Comparison of ENCODE assay signal across 8 cellular contexts in genomic region chr6:108113557-108114519, GRCh38. TPM values are rescaled to one million over a fixed set of nuclear protein-coding genes. Genes with fewer than 3 reads are reported as not detected.
DNase-seq lines count a peak whose midpoint lies in the region; ATAC-seq, FAIRE-seq and TF ChIP-seq lines count a peak whose summit lies in the region.

No MANE protein-coding gene starts in this region.

- H3K9me3 ChIP-seq in effector memory CD4-positive, alpha-beta T cell (ENCODE audit: control insufficient read depth, low read length): no peaks in the 10 kb centered on the region

- H3K4me1 ChIP-seq in effector memory CD4-positive, alpha-beta T cell (ENCODE audit: control insufficient read depth, insufficient read depth, low read length, poor library complexity, severe bottlenecking): peaks cover 33% of the 10 kb centered on the region

- H3K36me3 Mint-ChIP-seq in memory B cell: peaks cover 2% of the 10 kb centered on the region

- TF ChIP-seq RAD21 in Ishikawa (IDR thresholded peaks at IDR 0.05; ENCODE audit: low read depth): peak; percentile 87

- no peak overlapping the region for H3K27ac Mint-ChIP-seq in memory B cell

- no peak for FAIRE-seq in urothelium cell line (lab: Jason Lieb, UNC)

- DNase-seq in NCI-H345 (lab: John Stamatoyannopoulos, UW) (peak; percentile 3), NCI-H345 treated with DMSO at 0.1 percent for 48 hours (lab: John Stamatoyannopoulos, UW; ENCODE audit: unreplicated experiment) (no peak), SK-N-DZ (ENCODE audit: low spot score) (peak; percentile 66), ecto neural progenitor cell (ENCODE audit: low spot score) (peak; percentile 71), memory B cell (ENCODE audit: low spot score in 2 of 2) (peak; percentile 37 to 59), urothelium cell line (ENCODE audit: low spot score) (peak; percentile 52)
- DNase-seq in effector memory CD4-positive, alpha-beta T cell: no peak

- peaks cover 36% of the 10 kb centered on the region for H3K27me3 Mint-ChIP-seq in memory B cell

- no peak for TF ChIP-seq EP300 in Ishikawa (IDR thresholded peaks at IDR 0.05; ENCODE audit: borderline replicate concordance)

- peaks cover 31% of the 10 kb centered on the region for H3K4me1 Mint-ChIP-seq in memory B cell

- no peaks in the 10 kb centered on the region for H3K36me3 ChIP-seq in effector memory CD4-positive, alpha-beta T cell (ENCODE audit: control insufficient read depth, insufficient read depth, low read length)

- H3K4me3 Mint-ChIP-seq in memory B cell: peak overlapping the region; percentile 42

- H3K27ac ChIP-seq in effector memory CD4-positive, alpha-beta T cell (ENCODE audit: insufficient read depth, low read length, poor library complexity, severe bottlenecking): no peak overlapping the region

- no peak overlapping the region for H3K4me3 ChIP-seq in effector memory CD4-positive, alpha-beta T cell (ENCODE audit: insufficient read depth, low read depth, low read length, poor library complexity, severe bottlenecking)

- ATAC-seq in memory B cell (ENCODE audit: low read depth): peak; percentile 32

- H3K27me3 ChIP-seq in effector memory CD4-positive, alpha-beta T cell (replicated peaks; ENCODE audit: control insufficient read depth, insufficient read depth, low read length, poor library complexity, severe bottlenecking): peaks cover 48% of the 10 kb centered on the region

- H3K9me3 Mint-ChIP-seq in memory B cell: no peaks in the 10 kb centered on the region

TF ChIP-seq in Ishikawa, 13 proteins besides CTCF, POLR2A, EP300 and RAD21:
- TF ChIP-seq YY1 (IDR thresholded peaks at IDR 0.05; ENCODE audit: low read depth) (no peak), TCF12 (IDR thresholded peaks at IDR 0.05; ENCODE audit: low read depth) (no peak), TAF1 (IDR thresholded peaks at IDR 0.05; ENCODE audit: low read depth) (no peak)
TF ChIP-seq in Ishikawa: peak in this region for 0.

RNA-seq across cellular contexts. Expression of gene OSTM1, which starts 39.3 kb away (rescaled TPM):
- polyA plus RNA-seq in SK-N-DZ (2014; cell fraction: cytosol; rRNA removed): 25.6 and 30.1 TPM in 2 replicates
- 16.9 and 36.0 TPM in 2 replicates for polyA plus RNA-seq in SK-N-DZ (2014; cell fraction: nucleus; rRNA removed)

RNA-seq across cellular contexts. Expression of gene NR2E1, which starts 52.0 kb away (rescaled TPM):
- polyA plus RNA-seq in SK-N-DZ (2014; cell fraction: cytosol; rRNA removed): not detected in 2 replicates
- polyA plus RNA-seq in SK-N-DZ (2014; cell fraction: nucleus; rRNA removed): not detected in 2 replicates

Comparison
In these comparisons a context has a peak if more than half of its experiments do, and no peak if none do; other contexts are left out.
1. DNase-seq: peak in NCI-H345 (single experiment), SK-N-DZ (single experiment), ecto neural progenitor cell (single experiment), memory B cell (2 of 2) and urothelium cell line (single experiment); none in NCI-H345 treated with DMSO at 0.1 percent for 48 hours (single experiment) and effector memory CD4-positive, alpha-beta T cell (0 of 3).